In the genomic region with DNA sequence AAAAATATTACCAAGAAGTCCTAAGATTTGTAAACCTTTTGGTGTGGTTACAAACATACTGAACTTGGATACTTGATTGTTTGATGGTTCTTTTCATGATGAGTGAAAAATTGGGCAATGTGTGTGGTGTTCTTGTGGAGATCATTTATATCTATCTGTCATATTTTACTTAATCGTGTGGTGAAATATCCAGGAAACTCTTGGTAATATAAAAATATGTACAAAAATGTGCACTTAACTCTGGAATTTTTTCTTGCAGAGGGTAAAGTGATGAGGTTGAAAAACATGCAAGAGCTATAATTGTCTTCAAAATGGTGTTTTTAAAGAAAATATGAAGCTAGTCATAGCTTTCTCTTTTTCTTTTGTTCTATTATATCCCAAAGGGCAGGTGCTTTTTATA, we compare ENCODE assay signal across 20 cellular contexts. TPM values are rescaled to one million over a fixed set of nuclear protein-coding genes. Genes with fewer than 3 reads are reported as not detected.
DNase-seq lines count a peak whose midpoint lies in the region; ATAC-seq, FAIRE-seq and TF ChIP-seq lines count a peak whose summit lies in the region.
"Had no signal": no experiment of that assay in that cellular context is flagged by ENCODE, and none has a peak within 500 bp of the region (broad histone marks: within the 10 kb centered on the region; RNA-seq: fewer than 3 reads in every experiment).

No MANE protein-coding gene starts in this region.

- H3K4me3 Mint-ChIP-seq in natural killer cell: peak overlapping the region; percentile 96

- H3K27me3 Mint-ChIP-seq in natural killer cell (ENCODE audit: low read depth in 2 of 2): no peaks in the 10 kb centered on the region
- H3K27me3 Mint-ChIP-seq: IgD-negative memory B cell had no signal

- no peak for TF ChIP-seq CTCF in HepG2 (CRISPR knock-in tag; IDR thresholded peaks at IDR 0.05)
- TF ChIP-seq CTCF in right lobe of liver (IDR thresholded peaks at IDR 0.05): no peak
- TF ChIP-seq CTCF in GM12878 (IDR thresholded peaks at IDR 0.05 in 2 of 3, conservative IDR thresholded peaks at IDR 0.05 in 1 of 3; ENCODE audit: control insufficient read depth in 2 of 3, extremely low read depth in 1 of 3, insufficient read depth in 1 of 3, low read depth in 3 of 3, low read length in 3 of 3): no peak
- TF ChIP-seq CTCF in natural killer cell (IDR thresholded peaks at IDR 0.05): no peak

- H3K36me3 ChIP-seq in HepG2 (replicated peaks in 1 of 2; ENCODE audit: control insufficient read depth in 1 of 2, insufficient read depth in 2 of 2, low read length in 2 of 2) (no peaks in the 10 kb centered on the region), right lobe of liver (no peaks in the 10 kb centered on the region), GM12878 (ENCODE audit: control insufficient read depth in 2 of 2, insufficient read depth in 2 of 2, low read length in 1 of 2) (peaks cover 0 to 3% of the 10 kb centered on the region in 2 experiments; a peak in 2 of 4 replicates)
- H3K36me3 ChIP-seq: left ventricle myocardium inferior had no signal

- FAIRE-seq in HepG2 (lab: Jason Lieb, UNC): no peak
- FAIRE-seq in GM12878 (lab: Jason Lieb, UNC): no peak
- FAIRE-seq: A204.1, astrocyte had no signal

- H3K27ac ChIP-seq in HepG2 (ENCODE audit: extremely low read length, insufficient read depth, low read length) (no peak overlapping the region), right lobe of liver (no peak overlapping the region), GM12878 (ENCODE audit: control insufficient read depth, insufficient read depth) (no peak overlapping the region)
- H3K27ac ChIP-seq: epithelial cell of prostate had no signal

- in situ Hi-C loops in HepG2 (cut with HindIII; ENCODE audit: extremely low pct_ligation_motif_present, low pct_unique_long_range_greater_than_20kb) (no loop called here), GM12878 (cut with MboI) (no loop called here)

- no peaks in the 10 kb centered on the region for H3K9me3 ChIP-seq in HepG2 (ENCODE audit: low read length)
- H3K9me3 ChIP-seq in right lobe of liver: no peaks in the 10 kb centered on the region
- H3K9me3 ChIP-seq in GM12878 (replicated peaks; ENCODE audit: control insufficient read depth, insufficient read depth, low read length): no peaks in the 10 kb centered on the region
- H3K9me3 ChIP-seq: left ventricle myocardium inferior, testis had no signal

- CTCF ChIA-PET in HepG2 (lab: Yijun Ruan, JAX; ENCODE audit: low intra/inter-chr PET ratio, low total read pairs): no interaction called here
- CTCF ChIA-PET in GM12878 (lab: Yijun Ruan, JAX): interaction anchor here (0.7 to 2.9 kb wide), 4 partner anchors 10 to 181 kb away, joined by 3 to 10 read pairs (median 3); no protein-coding TSS in a partner anchor

- TF ChIP-seq RAD21 in HepG2 (CRISPR knock-in tag; IDR thresholded peaks at IDR 0.05) (no peak), GM12878 (IDR thresholded peaks at IDR 0.05; ENCODE audit: insufficient read depth, low read depth, low read length) (no peak)

- intact Hi-C loops in HepG2 (cut with micrococcal nuclease; ENCODE audit: unreplicated experiment): no loop called here
- intact Hi-C loops in right lobe of liver (cut with DNase I): no loop called here
- intact Hi-C loops in GM12878 (cut with micrococcal nuclease; ENCODE audit: unreplicated experiment): no loop called here
- intact Hi-C loops in natural killer cell (cut with micrococcal nuclease): no loop called here

- peaks cover 31% of the 10 kb centered on the region for H3K4me1 ChIP-seq in HepG2 (ENCODE audit: insufficient read depth, low read length)
- H3K4me1 ChIP-seq in right lobe of liver: peaks cover 0 to 25% (median 0%) of the 10 kb centered on the region in 4 donors
- peaks cover 5% of the 10 kb centered on the region for H3K4me1 ChIP-seq in GM12878 (ENCODE audit: control insufficient read depth, insufficient read depth, low read length)

- no peak for TF ChIP-seq POLR2A in HepG2 (IDR thresholded peaks at IDR 0.05; ENCODE audit: insufficient read depth in 1 of 2, low read depth in 2 of 2, low read length in 2 of 2)
- no peak for TF ChIP-seq POLR2A in right lobe of liver (IDR thresholded peaks at IDR 0.05)
- TF ChIP-seq POLR2A in GM12878 (IDR thresholded peaks at IDR 0.05; ENCODE audit: low read depth, low read length): no peak

- RAD21 ChIA-PET in GM12878 (lab: Charles Lee; ENCODE audit: unreplicated experiment): interaction anchor here (1.2 kb wide), 1 partner anchor 18 kb away, joined by 3 read pairs; no protein-coding TSS in a partner anchor

- H3K9ac ChIP-seq in HepG2 (ENCODE audit: insufficient read depth, low read depth, low read length) (no peak overlapping the region), GM12878 (ENCODE audit: control insufficient read depth, insufficient read depth, low read length) (no peak overlapping the region)

- SMC1A ChIA-PET in GM12878 (lab: Charles Lee; ENCODE audit: uncharacterized antibody, unreplicated experiment): interaction anchor here (1.0 to 1.7 kb wide), 3 partner anchors 17 to 19 kb away, joined by 3 to 4 read pairs (median 4); no protein-coding TSS in a partner anchor

- no peaks in the 10 kb centered on the region for H3K36me3 Mint-ChIP-seq in natural killer cell
- H3K36me3 Mint-ChIP-seq: IgD-negative memory B cell had no signal

- H3K4me1 Mint-ChIP-seq in natural killer cell: peaks cover 22 to 43% of the 10 kb centered on the region in 2 donors

- H3K27ac Mint-ChIP-seq in natural killer cell: peak overlapping the region in 1 of 2 donors; percentile 92

- ATAC-seq in HepG2 (no peak), right lobe of liver (no peak), GM12878 (no peak), natural killer cell (no peak)
- ATAC-seq: right cardiac atrium had no signal

- no peaks in the 10 kb centered on the region for H3K9me3 Mint-ChIP-seq in natural killer cell
- H3K9me3 Mint-ChIP-seq: IgD-negative memory B cell had no signal

- peak overlapping the region; percentile 95 for H3K4me2 ChIP-seq in HepG2 (ENCODE audit: low read depth, low read length)
- H3K4me2 ChIP-seq in GM12878 (ENCODE audit: control insufficient read depth, insufficient read depth): peak overlapping the region; percentile 92

- no TSS peak for BruUV-seq in HepG2 (replicated peaks; lab: Mats Ljungman, UMichigan)
- no TSS peak for BruUV-seq in GM12878 (replicated peaks; lab: Mats Ljungman, UMichigan)

- DNase-seq in HepG2 (ENCODE audit: low spot score): no peak
- DNase-seq in right lobe of liver: no peak
- no peak for DNase-seq in GM12878 (ENCODE audit: low read depth, low spot score)
- DNase-seq in natural killer cell: no peak
- DNase-seq in AG20443 (ENCODE audit: low spot score): no peak
- DNase-seq in LoVo (ENCODE audit: low spot score): no peak
- DNase-seq in SHP77 treated with DMSO at 0.1 percent for 48 hours (lab: John Stamatoyannopoulos, UW): no peak
- DNase-seq in NCI-H1092 (lab: John Stamatoyannopoulos, UW): no peak
- DNase-seq: activated CD4-positive, CD25-positive, alpha-beta regulatory T cell; left ventricle myocardium inferior; NCI-H1092 treated with DMSO at 0.1 percent for 48 hours; NCI-H748 treated with DMSO at 0.1 percent for 48 hours; right cardiac atrium; stimulated activated CD4-positive, alpha-beta T cell treated with anti-CD3 and anti-CD28 coated beads, Interleukin-2, amount 100 ng/mL, for 48 hours; stimulated activated CD8-positive, alpha-beta memory T cell treated with anti-CD3 and anti-CD28 coated beads, Interleukin-4, amount 100 ng/mL, for 48 hours; testis had no signal

- H3K4me3 ChIP-seq in HepG2 (replicated peaks in 1 of 3; ENCODE audit: insufficient read depth in 1 of 3, low read depth in 2 of 3, low read length in 3 of 3) (no peak overlapping the region; a peak in 1 of 6 replicates), right lobe of liver (no peak overlapping the region), GM12878 (no peak overlapping the region)

- POLR2A ChIA-PET in HepG2 (lab: Yijun Ruan, JAX) (interaction anchor here (1.7 kb wide), 1 partner anchor 35 kb away, joined by 7 read pairs; no protein-coding TSS in a partner anchor), GM12878 (lab: Charles Lee) (no interaction called here)

- H2AFZ ChIP-seq in HepG2 (ENCODE audit: low read length) (no peak overlapping the region), GM12878 (ENCODE audit: control insufficient read depth, low read depth, low read length) (no peak overlapping the region)

- 87% methylated on average over 1 of the region's 1 CpG for WGBS in HepG2 (ENCODE audit: low lambda C conversion rate)
- WGBS in right lobe of liver (ENCODE audit: insufficient coverage, low coverage, low lambda C conversion rate, missing lambda C conversion rate): 56% methylated on average over 1 of the region's 1 CpG
- WGBS in GM12878 (ENCODE audit: insufficient coverage, insufficient replicate concordance, low lambda C conversion rate, missing lambda C conversion rate): 100% methylated on average over 1 of the region's 1 CpG

- H4K20me1 ChIP-seq in HepG2 (ENCODE audit: insufficient read depth, low read length) (no peaks in the 10 kb centered on the region), GM12878 (ENCODE audit: control insufficient read depth, insufficient read depth) (no peaks in the 10 kb centered on the region)

- no peak for TF ChIP-seq EP300 in HepG2 (IDR thresholded peaks at IDR 0.05; ENCODE audit: low read depth in 2 of 2, low read length in 2 of 2)
- no peak for TF ChIP-seq EP300 in HepG2 (CRISPR knock-in tag; IDR thresholded peaks at IDR 0.05; ENCODE audit: borderline replicate concordance)
- no peak for TF ChIP-seq EP300 in GM12878 (IDR thresholded peaks at IDR 0.05; ENCODE audit: borderline replicate concordance in 1 of 2, control insufficient read depth in 1 of 2, low read depth in 2 of 2, low read length in 2 of 2)

- no peaks in the 10 kb centered on the region; a peak in 1 of 5 replicates for H3K27me3 ChIP-seq in HepG2 (ENCODE audit: control insufficient read depth in 1 of 2, insufficient read depth in 2 of 2, low read length in 2 of 2)
- no peaks in the 10 kb centered on the region for H3K27me3 ChIP-seq in right lobe of liver
- no peaks in the 10 kb centered on the region for H3K27me3 ChIP-seq in GM12878 (replicated peaks in 1 of 2; ENCODE audit: control insufficient read depth in 2 of 2, insufficient read depth in 2 of 2, low read length in 1 of 2)
- H3K27me3 ChIP-seq: testis had no signal

- peaks cover 59% of the 10 kb centered on the region for H3K79me2 ChIP-seq in HepG2 (ENCODE audit: insufficient read depth, low read length)
- peaks cover 36% of the 10 kb centered on the region for H3K79me2 ChIP-seq in GM12878 (ENCODE audit: control insufficient read depth, insufficient read depth, low read length)

RNA-seq across cellular contexts. Expression of gene DCUN1D4, which starts 2.8 kb away (rescaled TPM):
- total RNA-seq in HepG2 (2016; rRNA removed; fragmentation: Illumina TruSeq; extraction: Trizol) (27.9 and 30.4 TPM in 2 replicates), right lobe of liver (10 to 100 TPM; 22.6 to 62.4 (median 37.0) TPM), GM12878 (2014; rRNA removed) (8.9 and 11.7 TPM in 2 replicates), GM12878 (2014; rRNA removed; fragmentation: Illumina TruSeq; extraction: Trizol) (15.7 and 16.0 TPM in 2 replicates), GM12878 (2021) (20.8 and 22.1 TPM in 2 replicates), natural killer cell (10 to 100 TPM; 26.9 to 35.9 (median 35.1) TPM)
- total RNA-seq in HepG2 (2016; cell fraction: cytosol; rRNA removed; fragmentation: Illumina TruSeq; extraction: Trizol; ENCODE audit: low read depth): 110 and 115 TPM in 2 replicates
- 30.0 and 37.0 TPM in 2 replicates for total RNA-seq in HepG2 (2016; cell fraction: insoluble cytoplasmic fraction; rRNA removed; fragmentation: Illumina TruSeq; extraction: Trizol)
- total RNA-seq in HepG2 (2016; cell fraction: membrane; rRNA removed; fragmentation: Illumina TruSeq; extraction: Trizol): 25.1 and 25.2 TPM in 2 replicates
- total RNA-seq in HepG2 (2016; cell fraction: nucleus; rRNA removed; fragmentation: Illumina TruSeq; extraction: Trizol): 46.0 and 48.0 TPM in 2 replicates
- polyA plus RNA-seq in HepG2 (2011; rRNA removed) (42.0 and 44.4 TPM in 2 replicates), GM12878 (2011; rRNA removed) (62.6 and 82.7 TPM in 2 replicates), GM12878 (2014; fragmentation: Illumina TruSeq; extraction: Trizol) (16.7 and 16.8 TPM in 2 replicates), GM12878 (2014; fragmentation: Nextera tagmentation; extraction: Ambion mirVana) (10 to 100 TPM in 1 of 2 experiments, 1 to 10 TPM in 1; 7.1 to 12.0 TPM), GM12878 (2014; rRNA removed) (16.9 and 18.4 TPM in 2 replicates), GM12878 (2016; fragmentation: Nextera tagmentation; extraction: Ambion mirVana) (10 to 100 TPM; 19.2 to 20.6 TPM)
- 15.7 and 17.4 TPM in 2 replicates for polyA plus RNA-seq in HepG2 (2011; cell fraction: cytosol; rRNA removed)
- 121 and 123 TPM in 2 replicates for polyA plus RNA-seq in HepG2 (2011; cell fraction: nucleus; rRNA removed)
- 23.0 and 28.3 TPM in 2 replicates for polyA plus RNA-seq in HepG2 (2012)
- polyA plus RNA-seq in HepG2 (2016; cell fraction: cytosol; fragmentation: Illumina TruSeq; extraction: Trizol; ENCODE audit: low read depth): 1.8 and 2.0 TPM in 2 replicates
- 23.2 and 25.2 TPM in 2 replicates for polyA plus RNA-seq in HepG2 (2016; cell fraction: insoluble cytoplasmic fraction; fragmentation: Illumina TruSeq; extraction: Trizol; ENCODE audit: low read depth)
- 4.7 and 5.3 TPM in 2 replicates for polyA plus RNA-seq in HepG2 (2016; cell fraction: membrane; fragmentation: Illumina TruSeq; extraction: Trizol; ENCODE audit: low read depth)
- 66.6 and 68.6 TPM in 2 replicates for polyA plus RNA-seq in HepG2 (2016; cell fraction: nucleus; fragmentation: Illumina TruSeq; extraction: Trizol; ENCODE audit: insufficient read depth, low read depth)
- polyA minus RNA-seq in HepG2 (2011; rRNA and poly(A)+ RNA removed; ENCODE audit: low replicate concordance): 62.2 and 76.8 TPM in 2 replicates
- polyA minus RNA-seq in HepG2 (2011; cell fraction: cytosol; rRNA and poly(A)+ RNA removed): 23.4 and 26.8 TPM in 2 replicates
- 136 and 138 TPM in 2 replicates for polyA minus RNA-seq in HepG2 (2011; cell fraction: nucleus; rRNA and poly(A)+ RNA removed)
- total RNA-seq in GM12878 (2013; cell fraction: nucleolus; rRNA removed): 85.1 and 104 TPM in 2 replicates
- polyA plus RNA-seq in GM12878 (2011; ENCODE audit: low read depth): 11.4 TPM
- polyA plus RNA-seq in GM12878 (2011; cell fraction: cytosol; rRNA removed): 35.5 and 37.3 TPM in 2 replicates
- 125 and 186 TPM in 2 replicates for polyA plus RNA-seq in GM12878 (2011; cell fraction: nucleus; rRNA removed)
- polyA plus RNA-seq in GM12878 (2012): 9.2 and 18.3 TPM in 2 replicates
- polyA minus RNA-seq in GM12878 (2011; rRNA and poly(A)+ RNA removed): 91.8 and 104 TPM in 2 replicates
- 19.2 and 20.5 TPM in 2 replicates for polyA minus RNA-seq in GM12878 (2011; cell fraction: cytosol; rRNA and poly(A)+ RNA removed)
- 60.2 and 75.0 TPM in 2 replicates for polyA minus RNA-seq in GM12878 (2011; cell fraction: nucleus; rRNA and poly(A)+ RNA removed)
